Comparison of ENCODE assay signal across 7 cellular contexts in genomic region chr6:4776493-4776966, GRCh38. TPM values are rescaled to one million over a fixed set of nuclear protein-coding genes. Genes with fewer than 3 reads are reported as not detected.
DNase-seq lines count a peak whose midpoint lies in the region; ATAC-seq, FAIRE-seq and TF ChIP-seq lines count a peak whose summit lies in the region.

No MANE protein-coding gene starts in this region.

- 1% methylated on average over 27 of the region's 77 CpGs for WGBS in GM12878 (ENCODE audit: insufficient coverage, insufficient replicate concordance, low lambda C conversion rate, missing lambda C conversion rate)

- CTCF ChIA-PET in GM12878 (lab: Yijun Ruan, JAX) = interaction anchor here (0.6 kb wide), 2 partner anchors 34 to 39 kb away, joined by 3 to 4 read pairs; no protein-coding TSS in a partner anchor

- H3K27me3 ChIP-seq in GM12878 (replicated peaks in 1 of 2; ENCODE audit: control insufficient read depth in 2 of 2, insufficient read depth in 2 of 2, low read length in 1 of 2) (peaks cover 3% of the 10 kb centered on the region in 2 experiments; a peak in 2 of 4 replicates), kidney epithelial cell (ENCODE audit: control insufficient read depth, insufficient read depth, low read length) (no peaks in the 10 kb centered on the region)

- peaks cover 9% of the 10 kb centered on the region for H3K36me3 Mint-ChIP-seq in stimulated activated memory B cell treated with anti-CD40 and anti-IgM and Interleukin-4, amounts not matched to agents 10 μg/mL and 1 μg/mL and 100 μg/mL, for 72 hours

- peak; percentile 20 for ATAC-seq in GM21619 (IDR thresholded peaks at IDR 0.05; ENCODE audit: unreplicated experiment)
- ATAC-seq in GM12878 = peak; percentile 1; the same call in 2 of the 3 replicates
- peak; percentile 4 for ATAC-seq in stimulated activated memory B cell treated with anti-CD40 and anti-IgM and Interleukin-4, amounts not matched to agents 10 μg/mL and 1 μg/mL and 100 μg/mL, for 72 hours

- peaks cover 65% of the 10 kb centered on the region for H3K4me1 Mint-ChIP-seq in stimulated activated memory B cell treated with anti-CD40 and anti-IgM and Interleukin-4, amounts not matched to agents 10 μg/mL and 1 μg/mL and 100 μg/mL, for 72 hours

- H4K20me1 ChIP-seq in GM12878 (ENCODE audit: control insufficient read depth, insufficient read depth) = 0 out of 2 replicates have a peak, but pooled peaks cover 3% of the 10 kb centered on the region

- peaks cover 10% of the 10 kb centered on the region for H3K9me3 Mint-ChIP-seq in stimulated activated memory B cell treated with anti-CD40 and anti-IgM and Interleukin-4, amounts not matched to agents 10 μg/mL and 1 μg/mL and 100 μg/mL, for 72 hours

- no peak overlapping the region for H3K4me2 ChIP-seq in GM12878 (ENCODE audit: control insufficient read depth, insufficient read depth)

- H2AFZ ChIP-seq in GM12878 (ENCODE audit: control insufficient read depth, low read depth, low read length) = peak overlapping the region; percentile 9

- no TSS peak for BruUV-seq in GM12878 (replicated peaks; lab: Mats Ljungman, UMichigan)

- peak; percentile 70 for TF ChIP-seq POLR2A in GM12878 (IDR thresholded peaks at IDR 0.05; ENCODE audit: low read depth, low read length)

- peaks cover 44% of the 10 kb centered on the region for H3K79me2 ChIP-seq in GM12878 (ENCODE audit: control insufficient read depth, insufficient read depth, low read length)

- H3K4me3 ChIP-seq in GM12865 (ENCODE audit: low read depth, low read length) (peak overlapping the region; percentile 60), GM12878 (peak overlapping the region; percentile 89; the same call in 1 of the 2 replicates), kidney epithelial cell (ENCODE audit: low read depth, low read length) (peak overlapping the region; percentile 66)

- no peak for TF ChIP-seq RAD21 in GM12878 (IDR thresholded peaks at IDR 0.05; ENCODE audit: insufficient read depth, low read depth, low read length)

- no peaks in the 10 kb centered on the region for H3K27me3 Mint-ChIP-seq in stimulated activated memory B cell treated with anti-CD40 and anti-IgM and Interleukin-4, amounts not matched to agents 10 μg/mL and 1 μg/mL and 100 μg/mL, for 72 hours

- intact Hi-C loops in GM12878 (cut with micrococcal nuclease; ENCODE audit: unreplicated experiment) = loop anchor here (2.0 kb wide), 3 partner anchors 124 to 226 kb away; no protein-coding TSS in a partner anchor

- no peak for TF ChIP-seq CTCF in GM12865 (IDR thresholded peaks at IDR 0.05; ENCODE audit: insufficient read depth, low read depth, low read length, missing control alignments)
- no peak for TF ChIP-seq CTCF in GM12878 (IDR thresholded peaks at IDR 0.05 in 2 of 3, conservative IDR thresholded peaks at IDR 0.05 in 1 of 3; ENCODE audit: control insufficient read depth in 2 of 3, extremely low read depth in 1 of 3, insufficient read depth in 1 of 3, low read depth in 3 of 3, low read length in 3 of 3)
- no peak for TF ChIP-seq CTCF in kidney epithelial cell (IDR thresholded peaks at IDR 0.05; ENCODE audit: insufficient read depth, low read length, poor library complexity, severe bottlenecking)

- SMC1A ChIA-PET in GM12878 (lab: Charles Lee; ENCODE audit: uncharacterized antibody, unreplicated experiment) = interaction anchor here (1.0 to 12.1 kb wide), 6 partner anchors 13 to 130 kb away, joined by 4 to 237 read pairs (median 12); no protein-coding TSS in a partner anchor

- no peak for FAIRE-seq in GM12878 (lab: Jason Lieb, UNC)

- RAD21 ChIA-PET in GM12878 (lab: Charles Lee; ENCODE audit: unreplicated experiment) = interaction anchor here (0.7 to 11.3 kb wide), 9 partner anchors 13 to 227 kb away, joined by 3 to 203 read pairs (median 5); partner anchors contain the start of gene RPP40

- peak overlapping the region; percentile 45; the same call in 1 of the 2 replicates for H3K27ac ChIP-seq in GM12878 (ENCODE audit: control insufficient read depth, insufficient read depth)

- no peaks in the 10 kb centered on the region for H3K36me3 ChIP-seq in GM12878 (ENCODE audit: control insufficient read depth in 2 of 2, insufficient read depth in 2 of 2, low read length in 1 of 2)
- no peaks in the 10 kb centered on the region for H3K36me3 ChIP-seq in kidney epithelial cell (ENCODE audit: control insufficient read depth, insufficient read depth, low read length)

- H3K4me1 ChIP-seq in GM12878 (ENCODE audit: control insufficient read depth, insufficient read depth, low read length) = peaks cover 30% of the 10 kb centered on the region

- DNase-seq in GM12865 (ENCODE audit: low read depth) = no peak
- peak; percentile 34 for DNase-seq in NCI-H2171 (lab: John Stamatoyannopoulos, UW)
- no peak for DNase-seq in GM12878 (ENCODE audit: low read depth, low spot score)
- no peak for DNase-seq in kidney epithelial cell (ENCODE audit: low read depth)
- DNase-seq in HPDE6-E6E7 (ENCODE audit: extremely low spot score) = no peak

- H3K9me3 ChIP-seq in GM12878 (replicated peaks; ENCODE audit: control insufficient read depth, insufficient read depth, low read length) = peaks cover 3% of the 10 kb centered on the region; the same call in 2 of the 3 replicates

- in situ Hi-C loops in GM12878 (cut with MboI) = loop anchor here (10.0 kb wide), 1 partner anchor 752 kb away; a partner anchor contains a TSS

- H3K9ac ChIP-seq in GM12878 (ENCODE audit: control insufficient read depth, insufficient read depth, low read length) = peak overlapping the region; percentile 59; the same call in 1 of the 2 replicates

- POLR2A ChIA-PET in GM12878 (lab: Charles Lee) = interaction anchor here (0.6 to 2.9 kb wide), 8 partner anchors 13 to 434 kb away, joined by 3 to 18 read pairs (median 4); no protein-coding TSS in a partner anchor

- no peak overlapping the region for H3K4me3 Mint-ChIP-seq in stimulated activated memory B cell treated with anti-CD40 and anti-IgM and Interleukin-4, amounts not matched to agents 10 μg/mL and 1 μg/mL and 100 μg/mL, for 72 hours

- TF ChIP-seq EP300 in GM12878 (IDR thresholded peaks at IDR 0.05; ENCODE audit: borderline replicate concordance in 1 of 2, control insufficient read depth in 1 of 2, low read depth in 2 of 2, low read length in 2 of 2) = no peak

- peak overlapping the region; percentile 82 for H3K27ac Mint-ChIP-seq in stimulated activated memory B cell treated with anti-CD40 and anti-IgM and Interleukin-4, amounts not matched to agents 10 μg/mL and 1 μg/mL and 100 μg/mL, for 72 hours

TF ChIP-seq in GM12878, 131 proteins besides CTCF, POLR2A, EP300 and RAD21 (continues in another document):
- TF ChIP-seq GATAD2B (conservative IDR thresholded peaks at IDR 0.05; ENCODE audit: low read depth) (0 out of 2 replicates have a peak, but pooled peaks have one; percentile 14), SIX5 (IDR thresholded peaks at IDR 0.05; ENCODE audit: low read depth, low read length, severe bottlenecking) (no peak), BMI1 (IDR thresholded peaks at IDR 0.05; ENCODE audit: borderline replicate concordance) (no peak), HDAC2 (IDR thresholded peaks at IDR 0.05) (no peak), ZBTB33 (IDR thresholded peaks at IDR 0.05) (no peak), SMAD1 (IDR thresholded peaks at IDR 0.05; ENCODE audit: low read depth, partially characterized antibody) (no peak), LARP7 (IDR thresholded peaks at IDR 0.05) (0 out of 2 replicates have a peak, but pooled peaks have one; percentile 33), FOXM1 (IDR thresholded peaks at IDR 0.05; ENCODE audit: low read depth, low read length) (no peak), TAF1 (IDR thresholded peaks at IDR 0.05; ENCODE audit: borderline replicate concordance, low read depth, low read length) (peak; percentile 43)

RNA-seq across cellular contexts. Expression of gene CDYL, which starts 0.3 kb away (rescaled TPM):
- total RNA-seq in GM12878 (2013; cell fraction: nucleolus; rRNA removed) = 88.3 and 101 TPM in 2 replicates
- total RNA-seq in GM12878 (2014; rRNA removed) (26.2 and 27.7 TPM in 2 replicates), GM12878 (2014; rRNA removed; fragmentation: Illumina TruSeq; extraction: Trizol) (53.0 and 53.7 TPM in 2 replicates), GM12878 (2021) (61.2 and 61.3 TPM in 2 replicates), kidney epithelial cell (45.8 and 46.7 TPM in 2 replicates)
- polyA plus RNA-seq in GM12878 (2011; ENCODE audit: low read depth) = 10.0 TPM
- polyA plus RNA-seq in GM12878 (2011; rRNA removed) (60.7 and 75.4 TPM in 2 replicates), GM12878 (2014; fragmentation: Illumina TruSeq; extraction: Trizol) (39.0 and 45.0 TPM in 2 replicates), GM12878 (2014; fragmentation: Nextera tagmentation; extraction: Ambion mirVana) (10 to 100 TPM; 11.2 to 15.3 TPM), GM12878 (2014; rRNA removed) (26.8 and 30.8 TPM in 2 replicates), GM12878 (2016; fragmentation: Nextera tagmentation; extraction: Ambion mirVana) (10 to 100 TPM in 1 of 2 experiments, 1 to 10 TPM in 1; 9.3 to 11.3 TPM)
- 30.0 and 34.2 TPM in 2 replicates for polyA plus RNA-seq in GM12878 (2011; cell fraction: cytosol; rRNA removed)
- 49.5 and 53.2 TPM in 2 replicates for polyA plus RNA-seq in GM12878 (2011; cell fraction: nucleus; rRNA removed)
- polyA plus RNA-seq in GM12878 (2012) = 13.4 and 16.6 TPM in 2 replicates
- polyA minus RNA-seq in GM12878 (2011; rRNA and poly(A)+ RNA removed) = 244 and 245 TPM in 2 replicates
- 102 and 113 TPM in 2 replicates for polyA minus RNA-seq in GM12878 (2011; cell fraction: cytosol; rRNA and poly(A)+ RNA removed)
- 33.6 and 50.4 TPM in 2 replicates for polyA minus RNA-seq in GM12878 (2011; cell fraction: nucleus; rRNA and poly(A)+ RNA removed)
